8 cellular contexts compared by ENCODE assay signal in the genomic region with DNA sequence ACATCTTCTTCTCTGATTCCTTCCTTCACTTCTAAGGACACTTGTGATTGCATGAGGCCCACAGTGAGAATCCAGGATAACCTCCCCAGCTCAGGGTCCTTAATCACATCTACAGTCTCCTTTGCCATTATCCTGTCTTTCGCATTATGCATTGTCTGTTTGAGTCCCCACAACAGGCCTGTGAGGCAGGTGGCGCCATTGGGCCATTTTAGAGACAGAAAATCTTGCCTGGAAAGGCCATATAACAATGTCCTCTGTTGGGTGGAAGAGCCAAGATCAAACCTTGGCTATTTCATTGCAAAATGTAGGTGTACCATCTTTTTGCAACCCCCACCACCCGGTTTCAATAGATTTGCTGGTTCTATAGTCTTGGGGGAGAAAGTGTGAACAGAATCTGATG. TPM values are rescaled to one million over a fixed set of nuclear protein-coding genes. Genes with fewer than 3 reads are reported as not detected.
DNase-seq lines count a peak whose midpoint lies in the region; ATAC-seq, FAIRE-seq and TF ChIP-seq lines count a peak whose summit lies in the region.

No MANE protein-coding gene starts in this region.

- CTCF ChIA-PET in endothelial cell of umbilical vein (lab: Charles Lee): interaction anchor here (0.6 to 3.5 kb wide), 7 partner anchors 12 to 196 kb away, joined by 3 to 13 read pairs (median 3); partner anchors contain the start of gene DCUN1D4

- dilution Hi-C loops in endothelial cell of umbilical vein (cut with MboI; ENCODE audit: extremely low pct_ligation_motif_present, low sequenced_read_pairs): no loop called here

- peak; percentile 77 for FAIRE-seq in endothelial cell of umbilical vein (lab: Jason Lieb, UNC)

- no peaks in the 10 kb centered on the region for H3K9me1 ChIP-seq in endothelial cell of umbilical vein (replicated peaks; ENCODE audit: control insufficient read depth, extremely low read depth, insufficient read depth, low read length)

- H3K4me1 ChIP-seq in HAP-1 (no peaks in the 10 kb centered on the region), endothelial cell of umbilical vein (ENCODE audit: control insufficient read depth, extremely low read depth, insufficient read depth, low read length) (no peaks in the 10 kb centered on the region), stomach (no peaks in the 10 kb centered on the region)

- H3K27ac Mint-ChIP-seq in naive thymus-derived CD8-positive, alpha-beta T cell: no peak overlapping the region

- peaks cover 7 to 32% (median 16%) of the 10 kb centered on the region in 5 donors for H3K27me3 Mint-ChIP-seq in naive thymus-derived CD8-positive, alpha-beta T cell

- no peak for TF ChIP-seq POLR2A in endothelial cell of umbilical vein (IDR thresholded peaks at IDR 0.05; ENCODE audit: low read depth, low read length)
- TF ChIP-seq POLR2A in stomach (IDR thresholded peaks at IDR 0.05): no peak

- POLR2A ChIA-PET in endothelial cell of umbilical vein (lab: Charles Lee): no interaction called here
- POLR2A ChIA-PET in naive thymus-derived CD8-positive, alpha-beta T cell (lab: Charles Lee): no interaction called here

- TF ChIP-seq CTCF in GM12865 (IDR thresholded peaks at IDR 0.05; ENCODE audit: insufficient read depth, low read depth, low read length, missing control alignments): peak; percentile 70
- peak; percentile 54 to 62 for TF ChIP-seq CTCF in endothelial cell of umbilical vein (IDR thresholded peaks at IDR 0.05; ENCODE audit: extremely low read depth in 1 of 2, insufficient read depth in 1 of 2, low read depth in 1 of 2, low read length in 2 of 2)
- peak in 5 of 7 experiments; percentile 46 to 73 (median 63) for TF ChIP-seq CTCF in stomach (IDR thresholded peaks at IDR 0.05)

- H3K9me3 ChIP-seq in HAP-1 (no peaks in the 10 kb centered on the region), endothelial cell of umbilical vein (replicated peaks; ENCODE audit: control insufficient read depth, insufficient read depth, low read length) (no peaks in the 10 kb centered on the region), stomach (no peaks in the 10 kb centered on the region)

- no peak overlapping the region for H3K9ac ChIP-seq in endothelial cell of umbilical vein (replicated peaks; ENCODE audit: extremely low read depth, insufficient read depth, low read length)

- no peaks in the 10 kb centered on the region for H3K27me3 ChIP-seq in HAP-1 (ENCODE audit: low read depth)
- peaks cover 13% of the 10 kb centered on the region in 2 experiments for H3K27me3 ChIP-seq in endothelial cell of umbilical vein (ENCODE audit: control insufficient read depth in 2 of 2, insufficient read depth in 2 of 2, low read length in 2 of 2)
- no peaks in the 10 kb centered on the region for H3K27me3 ChIP-seq in stomach

- TF ChIP-seq EP300 in stomach (IDR thresholded peaks at IDR 0.05): no peak

- in situ Hi-C loops in HAP-1 (cut with MboI; ENCODE audit: low sequenced_read_pairs): no loop called here

- H3K9me3 Mint-ChIP-seq in naive thymus-derived CD8-positive, alpha-beta T cell: no peaks in the 10 kb centered on the region

- H3K27ac ChIP-seq in endothelial cell of umbilical vein (ENCODE audit: insufficient read depth, low read depth, low read length) (no peak overlapping the region), stomach (no peak overlapping the region)

- H3K36me3 Mint-ChIP-seq in naive thymus-derived CD8-positive, alpha-beta T cell: no peaks in the 10 kb centered on the region

- WGBS in stomach, 5 donors: 11 to 38% (median 18%) methylated on average over 3 of the region's 3 CpGs

- ATAC-seq in naive thymus-derived CD8-positive, alpha-beta T cell: peak; percentile 82 to 88

- no peak overlapping the region for H2AFZ ChIP-seq in endothelial cell of umbilical vein (ENCODE audit: low read depth, low read length)

- H3K36me3 ChIP-seq in HAP-1 (replicated peaks) (no peaks in the 10 kb centered on the region), endothelial cell of umbilical vein (ENCODE audit: control insufficient read depth in 2 of 2, extremely low read depth in 1 of 2, insufficient read depth in 2 of 2, low read length in 2 of 2) (no peaks in the 10 kb centered on the region), stomach (no peaks in the 10 kb centered on the region)

- H3K4me3 Mint-ChIP-seq in naive thymus-derived CD8-positive, alpha-beta T cell: no peak overlapping the region

- H3K4me2 ChIP-seq in endothelial cell of umbilical vein (ENCODE audit: insufficient read depth, low read length): no peak overlapping the region

- H3K79me2 ChIP-seq in endothelial cell of umbilical vein (ENCODE audit: control insufficient read depth, insufficient read depth, low read length): no peaks in the 10 kb centered on the region

- BruUV-seq in endothelial cell of umbilical vein (replicated peaks; lab: Mats Ljungman, UMichigan): no TSS peak

- intact Hi-C loops in endothelial cell of umbilical vein (cut with micrococcal nuclease): loop anchor here (1.0 kb wide), 1 partner anchor 195 kb away; no protein-coding TSS in a partner anchor
- intact Hi-C loops in stomach (cut with DNase I; ENCODE audit: low total_unique reads): no loop called here

- H3K4me3 ChIP-seq in GM12865 (ENCODE audit: low read depth, low read length) (no peak overlapping the region), HAP-1 (no peak overlapping the region), endothelial cell of umbilical vein (replicated peaks in 1 of 3; ENCODE audit: insufficient read depth in 1 of 3, low read depth in 1 of 3, low read length in 3 of 3) (no peak overlapping the region), stomach (no peak overlapping the region)

- DNase-seq in GM12865 (ENCODE audit: low read depth): peak; percentile 54
- peak; percentile 45 to 76 for DNase-seq in HAP-1 (ENCODE audit: low spot score in 2 of 2)
- peak; percentile 1 for DNase-seq in NCI-H2171 treated with DMSO at 0.1 percent for 48 hours (lab: John Stamatoyannopoulos, UW)
- peak; percentile 82 for DNase-seq in activated CD8-positive, alpha-beta memory T cell treated with anti-CD3 and anti-CD28 coated beads for 24 hours
- DNase-seq in endothelial cell of umbilical vein (ENCODE audit: low read depth, low spot score): peak; percentile 60
- DNase-seq in naive thymus-derived CD8-positive, alpha-beta T cell: peak; percentile 38 to 85 (median 62)
- DNase-seq in stomach: peak; percentile 77
- no peak for DNase-seq in NK-92 treated with Interleukin-12 subunit alpha and Interleukin-12 subunit beta, amount 100 ng/mL, for 24 hours (lab: John Stamatoyannopoulos, UW)

- no peaks in the 10 kb centered on the region for H4K20me1 ChIP-seq in endothelial cell of umbilical vein (replicated peaks; ENCODE audit: control insufficient read depth, extremely low read depth, insufficient read depth, low read length)

- no peaks in the 10 kb centered on the region for H3K4me1 Mint-ChIP-seq in naive thymus-derived CD8-positive, alpha-beta T cell

TF ChIP-seq in endothelial cell of umbilical vein, 7 proteins besides CTCF, POLR2A, EP300 and RAD21:
- TF ChIP-seq MYC (IDR thresholded peaks at IDR 0.05; ENCODE audit: low read depth, low read length): no peak
- TF ChIP-seq GATA2 (IDR thresholded peaks at IDR 0.05; ENCODE audit: insufficient read depth, insufficient read length, low read depth, low read length): no peak

RNA-seq across cellular contexts. Expression of gene DCUN1D4, which starts 11.8 kb away (rescaled TPM):
- total RNA-seq in endothelial cell of umbilical vein: 50.2 and 50.6 TPM in 2 replicates
- polyA plus RNA-seq in endothelial cell of umbilical vein: 20.5 and 24.8 TPM in 2 replicates
- polyA plus RNA-seq in endothelial cell of umbilical vein (2011; cell fraction: cytosol; rRNA removed): 18.4 and 26.9 TPM in 2 replicates
- 157 and 173 TPM in 2 replicates for polyA plus RNA-seq in endothelial cell of umbilical vein (2011; cell fraction: nucleus; rRNA removed)
- polyA plus RNA-seq in endothelial cell of umbilical vein (2012): 32.8 and 33.0 TPM in 2 replicates
- 76.8 and 129 TPM in 2 replicates for polyA minus RNA-seq in endothelial cell of umbilical vein
- 26.2 TPM for polyA minus RNA-seq in endothelial cell of umbilical vein (2011; cell fraction: cytosol; rRNA and poly(A)+ RNA removed)
- 79.2 and 104 TPM in 2 replicates for polyA minus RNA-seq in endothelial cell of umbilical vein (2011; cell fraction: nucleus; rRNA and poly(A)+ RNA removed)
- total RNA-seq in naive thymus-derived CD8-positive, alpha-beta T cell: 10 to 100 TPM; 57.5 to 58.4 TPM
- polyA plus RNA-seq in naive thymus-derived CD8-positive, alpha-beta T cell: 10 to 100 TPM; 14.5 to 16.0 (median 15.9) TPM
- 10 to 100 TPM in 4 of 5 donors, 1 to 10 TPM in 1; 5.8 to 84.6 (median 51.4) TPM for total RNA-seq in stomach
- 10 to 100 TPM in 2 of 3 donors, 1 to 10 TPM in 1; 9.7 to 13.9 (median 12.7) TPM for polyA plus RNA-seq in stomach
